Comparison of ENCODE assay signal across 8 cellular contexts in the genomic region with DNA sequence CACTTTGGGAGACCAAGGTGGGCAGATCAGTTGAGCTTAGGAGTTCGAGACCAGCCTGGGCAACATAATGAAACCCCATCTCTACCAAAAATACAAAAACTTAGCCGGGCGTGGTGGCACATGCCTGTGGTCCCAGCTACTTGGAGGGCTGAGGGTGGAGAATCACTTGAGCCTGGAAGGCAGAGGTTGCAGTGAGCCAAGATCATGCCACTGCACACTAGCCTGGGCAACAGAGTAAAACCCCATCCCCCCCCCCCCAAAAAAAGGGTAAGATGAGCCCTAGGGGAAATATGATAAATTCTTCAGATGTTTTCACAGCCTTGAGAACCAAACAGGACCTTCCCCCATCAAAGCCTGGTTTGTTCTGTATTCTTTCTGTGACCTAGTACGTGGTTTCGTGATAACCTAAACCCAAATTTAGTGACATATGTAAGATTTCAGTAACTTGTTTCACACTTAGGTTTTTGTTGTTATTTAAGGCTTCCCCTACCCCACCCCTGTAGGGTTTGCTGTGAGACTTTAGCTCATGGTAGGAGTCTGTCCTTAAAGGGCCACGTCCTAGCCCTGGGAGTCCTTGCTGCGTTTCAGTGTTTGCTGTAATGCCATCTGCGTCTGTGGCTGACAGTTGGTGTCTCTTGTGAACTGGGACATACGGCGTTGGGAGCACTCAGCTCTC. TPM values are rescaled to one million over a fixed set of nuclear protein-coding genes. Genes with fewer than 3 reads are reported as not detected.
DNase-seq lines count a peak whose midpoint lies in the region; ATAC-seq, FAIRE-seq and TF ChIP-seq lines count a peak whose summit lies in the region.

No MANE protein-coding gene starts in this region.

- H3K27me3 ChIP-seq in DOHH2 (ENCODE audit: control insufficient read depth, low read length), result no peaks in the 10 kb centered on the region
- no peaks in the 10 kb centered on the region for H3K27me3 ChIP-seq in transverse colon

- FAIRE-seq in HTR-8/SVneo (lab: Jason Lieb, UNC), result no peak

- TF ChIP-seq CTCF in DOHH2 (IDR thresholded peaks at IDR 0.05; ENCODE audit: low read depth, low read length, poor library complexity, severe bottlenecking) (no peak), transverse colon (IDR thresholded peaks at IDR 0.05) (no peak)

- DNase-seq in activated T-cell treated with anti-CD3 and anti-CD28 coated beads, Interleukin-2, amount 50 U/mL, for 72 hours, result peak; percentile 12 to 60
- DNase-seq in immature natural killer cell, result peak; percentile 88 to 91 (median 90)
- no peak for DNase-seq in transverse colon
- no peak for DNase-seq in HTR-8/SVneo (ENCODE audit: insufficient read length, low spot score)
- DNase-seq in SHP77 (lab: John Stamatoyannopoulos, UW), result no peak

- peak overlapping the region; percentile 99 for H3K4me2 ChIP-seq in DOHH2 (ENCODE audit: low read length)

- no peaks in the 10 kb centered on the region for H3K27me3 Mint-ChIP-seq in activated T-cell treated with anti-CD3 and anti-CD28 coated beads, Interleukin-2, amount 50 U/mL, for 72 hours (ENCODE audit: low read depth)
- H3K27me3 Mint-ChIP-seq in immature natural killer cell (ENCODE audit: low read depth in 3 of 3), result peaks cover 7 to 19% (median 11%) of the 10 kb centered on the region in 3 donors

- H3K9me3 Mint-ChIP-seq in activated T-cell treated with anti-CD3 and anti-CD28 coated beads, Interleukin-2, amount 50 U/mL, for 72 hours, result no peaks in the 10 kb centered on the region
- no peaks in the 10 kb centered on the region for H3K9me3 Mint-ChIP-seq in immature natural killer cell

- H3K79me2 ChIP-seq in DOHH2 (ENCODE audit: control insufficient read depth, low read length), result peaks cover 73% of the 10 kb centered on the region

- peaks cover 0 to 2% of the 10 kb centered on the region in 2 donors for H3K36me3 Mint-ChIP-seq in activated T-cell treated with anti-CD3 and anti-CD28 coated beads, Interleukin-2, amount 50 U/mL, for 72 hours (ENCODE audit: insufficient read depth in 2 of 2)
- H3K36me3 Mint-ChIP-seq in immature natural killer cell, result peaks cover 0 to 7% (median 3%) of the 10 kb centered on the region in 3 donors

- ATAC-seq in GM19438 (IDR thresholded peaks at IDR 0.05; ENCODE audit: low read depth, unreplicated experiment), result peak; percentile 42
- peak; percentile 64 for ATAC-seq in HG03442 (IDR thresholded peaks at IDR 0.05; ENCODE audit: unreplicated experiment)
- ATAC-seq in activated T-cell treated with anti-CD3 and anti-CD28 coated beads, Interleukin-2, amount 50 U/mL, for 72 hours (replicated peaks in 1 of 2), result peak; percentile 86 to 91

- peak overlapping the region; percentile 98 for H3K27ac Mint-ChIP-seq in activated T-cell treated with anti-CD3 and anti-CD28 coated beads, Interleukin-2, amount 50 U/mL, for 72 hours
- peak overlapping the region; percentile 99 to 100 (median 100) for H3K27ac Mint-ChIP-seq in immature natural killer cell

- no peaks in the 10 kb centered on the region for H3K9me2 ChIP-seq in DOHH2 (replicated peaks; ENCODE audit: control insufficient read depth, low read length)

- WGBS in transverse colon (ENCODE audit: low coverage in 1 of 2), 2 donors, result 55 to 61% methylated on average over 5 to 10 of the region's 10 CpGs

- H3K4me1 ChIP-seq in DOHH2 (ENCODE audit: control insufficient read depth, low read length) (peaks cover 80% of the 10 kb centered on the region), transverse colon (peaks cover 6 to 50% (median 16%) of the 10 kb centered on the region in 4 donors)

- peaks cover 65% of the 10 kb centered on the region for H3K4me1 Mint-ChIP-seq in activated T-cell treated with anti-CD3 and anti-CD28 coated beads, Interleukin-2, amount 50 U/mL, for 72 hours (ENCODE audit: low read depth)
- H3K4me1 Mint-ChIP-seq in immature natural killer cell, result peaks cover 67 to 72% of the 10 kb centered on the region in 2 donors

- intact Hi-C loops in transverse colon (cut with DNase I; ENCODE audit: low total_unique reads), result no loop called here

- peaks cover 19% of the 10 kb centered on the region for H3F3A ChIP-seq in DOHH2 (ENCODE audit: control insufficient read depth, insufficient read depth)

- in situ Hi-C loops in transverse colon (cut with MboI; ENCODE audit: low pct_ligation_motif_present in 1 of 4, low pct_unique_long_range_greater_than_20kb in 1 of 4, low sequenced_read_pairs in 3 of 4), result no loop called here

- peak overlapping the region; percentile 95 for H3K27ac ChIP-seq in DOHH2 (ENCODE audit: low read depth, low read length)
- peak overlapping the region; percentile 72 to 85 (median 76) for H3K27ac ChIP-seq in transverse colon

- H4K20me1 ChIP-seq in DOHH2 (ENCODE audit: control insufficient read depth, insufficient read depth, low read depth, low read length), result no peaks in the 10 kb centered on the region

- no peak for TF ChIP-seq POLR2A in transverse colon (IDR thresholded peaks at IDR 0.05)

- H3K4me3 ChIP-seq in DOHH2 (ENCODE audit: low read length) (peak overlapping the region; percentile 71), transverse colon (peak overlapping the region in 1 of 4 donors; percentile 8)

- H3K4me3 Mint-ChIP-seq in activated T-cell treated with anti-CD3 and anti-CD28 coated beads, Interleukin-2, amount 50 U/mL, for 72 hours, result peak overlapping the region; percentile 92 to 98
- peak overlapping the region; percentile 87 to 94 (median 89) for H3K4me3 Mint-ChIP-seq in immature natural killer cell

- H3K36me3 ChIP-seq in DOHH2 (ENCODE audit: control insufficient read depth, low read length), result peaks cover 19% of the 10 kb centered on the region
- H3K36me3 ChIP-seq in transverse colon, result no peaks in the 10 kb centered on the region

- H3K9me3 ChIP-seq in DOHH2 (ENCODE audit: control insufficient read depth, insufficient read depth, low read length) (no peaks in the 10 kb centered on the region), transverse colon (no peaks in the 10 kb centered on the region)

- no peak for TF ChIP-seq EP300 in transverse colon (IDR thresholded peaks at IDR 0.05; ENCODE audit: low read depth)

RNA-seq across cellular contexts. Expression of gene MYO9B, which starts 49.6 kb away (rescaled TPM):
- total RNA-seq in activated T-cell treated with anti-CD3 and anti-CD28 coated beads, Interleukin-2, amount 50 U/mL, for 72 hours, result 100 to 1,000 TPM; 106 to 135 TPM
- 10 to 100 TPM in 1 of 3 donors, 1 to 10 TPM in 2; 5.9 to 33.8 (median 6.0) TPM for polyA plus RNA-seq in immature natural killer cell
- total RNA-seq in transverse colon, result 100 to 1,000 TPM; 102 to 246 (median 151) TPM

RNA-seq across cellular contexts. Expression of gene HAUS8, which starts 49.9 kb away (rescaled TPM):
- 10 to 100 TPM; 37.3 to 45.6 TPM for total RNA-seq in activated T-cell treated with anti-CD3 and anti-CD28 coated beads, Interleukin-2, amount 50 U/mL, for 72 hours
- polyA plus RNA-seq in immature natural killer cell, result 1 to 10 TPM; 1.0 to 9.8 (median 4.9) TPM
- 10 to 100 TPM in 2 of 4 donors, 1 to 10 TPM in 2; 4.4 to 13.8 (median 10.3) TPM for total RNA-seq in transverse colon

Comparison
In these comparisons a context has a peak if more than half of its experiments do, and no peak if none do; other contexts are left out.
1. DNase-seq: peak in activated T-cell treated with anti-CD3 and anti-CD28 coated beads, Interleukin-2, amount 50 U/mL, for 72 hours (2 of 2) and immature natural killer cell (3 of 3); none in transverse colon (single experiment), HTR-8/SVneo (single experiment) and SHP77 (0 of 2).
2. Peak in every context shown above with its lines, with median percentiles within 50 percentile points of each other: ATAC-seq.